Comparison of ENCODE assay signal across 1 cellular context in genomic region chr9:33816327-33817252, GRCh38.
A peak's percentile ranks its signal among the peaks of the same experiment; 100 is the strongest.
TF ChIP-seq lines count a peak whose summit lies in the region.

Gene UBE2R2, plus strand, starts transcription at chr9:33817160. Its CDS starts 598 bp downstream, at chr9:33817758.

TF ChIP-seq in K562, 482 proteins besides CTCF, POLR2A, EP300 and RAD21 (continued from another document and continues in another):
- peak in 1 of 2 experiments; percentile 43; a peak in 1 of 4 replicates for TF ChIP-seq FOXA3 (CRISPR knock-in tag; conservative IDR thresholded peaks at IDR 0.05 in 1 of 2, IDR thresholded peaks at IDR 0.05 in 1 of 2)
- TF ChIP-seq ATF1 (CRISPR knock-in tag; IDR thresholded peaks at IDR 0.05): peak; percentile 36; the same call in 1 of the 2 replicates
- peak; percentile 87 for TF ChIP-seq ATF1 (tag; IDR thresholded peaks at IDR 0.05)
- TF ChIP-seq E2F8 (IDR thresholded peaks at IDR 0.05; ENCODE audit: low read depth, partially characterized antibody): peak; percentile 46
- peak; percentile 35; the same call in 1 of the 2 replicates for TF ChIP-seq MBD2 (IDR thresholded peaks at IDR 0.05; ENCODE audit: borderline replicate concordance, low read depth)
- TF ChIP-seq MTA3 (IDR thresholded peaks at IDR 0.05; ENCODE audit: borderline replicate concordance): peak; percentile 80; the same call in 1 of the 2 replicates
- TF ChIP-seq MLX (CRISPR knock-in tag; conservative IDR thresholded peaks at IDR 0.05): no peak
- no peak for TF ChIP-seq FOXM1 (IDR thresholded peaks at IDR 0.05; ENCODE audit: low read depth)
- no peak for TF ChIP-seq FOXM1 (CRISPR knock-in tag; IDR thresholded peaks at IDR 0.05; ENCODE audit: low read depth)
- TF ChIP-seq MAFG (tag; conservative IDR thresholded peaks at IDR 0.05): no peak
- peak; percentile 49 to 72 for TF ChIP-seq MNT (conservative IDR thresholded peaks at IDR 0.05)
- 0 out of 2 replicates have a peak, but pooled peaks have one; percentile 65 for TF ChIP-seq KAT7 (CRISPR knock-in tag; IDR thresholded peaks at IDR 0.05; ENCODE audit: borderline replicate concordance)
- TF ChIP-seq GTF2A2 (tag; IDR thresholded peaks at IDR 0.05): no peak
- TF ChIP-seq MGA (IDR thresholded peaks at IDR 0.05): peak; percentile 61
- TF ChIP-seq JUN (IDR thresholded peaks at IDR 0.05; ENCODE audit: borderline replicate concordance, low read depth, low read length): no peak
- TF ChIP-seq JUN (CRISPR knock-in tag; IDR thresholded peaks at IDR 0.05; ENCODE audit: borderline replicate concordance): 0 out of 2 replicates have a peak, but pooled peaks have one; percentile 49
- TF ChIP-seq PPARD (CRISPR knock-in tag; IDR thresholded peaks at IDR 0.05): no peak
- no peak for TF ChIP-seq ZFP1 (CRISPR knock-in tag; IDR thresholded peaks at IDR 0.05)
- peak; percentile 74 for TF ChIP-seq KDM5B (IDR thresholded peaks at IDR 0.05; ENCODE audit: insufficient replicate concordance, low read depth, low read length)
- TF ChIP-seq ELF1 (tag; IDR thresholded peaks at IDR 0.05): 0 out of 2 replicates have a peak, but pooled peaks have one; percentile 23
- no peak for TF ChIP-seq CHD2 (IDR thresholded peaks at IDR 0.05; ENCODE audit: low read depth, low read length)
- TF ChIP-seq NFIC (IDR thresholded peaks at IDR 0.05): peak; percentile 54
- TF ChIP-seq BHLHE40 (IDR thresholded peaks at IDR 0.05; ENCODE audit: low read length): peak; percentile 81
- TF ChIP-seq HDAC1 (IDR thresholded peaks at IDR 0.05): peak in 1 of 2 experiments; percentile 79; a peak in 2 of 4 replicates
- peak; percentile 41 for TF ChIP-seq SAP30 (IDR thresholded peaks at IDR 0.05; ENCODE audit: borderline replicate concordance, insufficient read depth, low read depth, low read length, poor library complexity, severe bottlenecking)
- 0 out of 2 replicates have a peak, but pooled peaks have one; percentile 22 for TF ChIP-seq RNF2 (IDR thresholded peaks at IDR 0.05)
- TF ChIP-seq CBFB (CRISPR knock-in tag; IDR thresholded peaks at IDR 0.05): no peak
- peak; percentile 89 for TF ChIP-seq MTA1 (IDR thresholded peaks at IDR 0.05; ENCODE audit: borderline replicate concordance)
- no peak for TF ChIP-seq ZBTB7A (IDR thresholded peaks at IDR 0.05; ENCODE audit: borderline replicate concordance, control insufficient read depth, low read depth, low read length)
- peak; percentile 32; the same call in 1 of the 2 replicates for TF ChIP-seq NKRF (IDR thresholded peaks at IDR 0.05; ENCODE audit: borderline replicate concordance)
- TF ChIP-seq JUND (IDR thresholded peaks at IDR 0.05; ENCODE audit: borderline replicate concordance, low read depth, low read length): no peak
- peak; percentile 7; the same call in 1 of the 3 replicates for TF ChIP-seq JUND (tag; IDR thresholded peaks at IDR 0.05; ENCODE audit: borderline replicate concordance, low read depth, low read length)
- TF ChIP-seq ZNF384 (IDR thresholded peaks at IDR 0.05; ENCODE audit: low read depth, low read length): no peak
- peak; percentile 62; the same call in 1 of the 2 replicates for TF ChIP-seq THAP12 (CRISPR knock-in tag; IDR thresholded peaks at IDR 0.05)
- peak; percentile 46; the same call in 1 of the 2 replicates for TF ChIP-seq MITF (IDR thresholded peaks at IDR 0.05)
- peak; percentile 75 for TF ChIP-seq POLR2AphosphoS5 (IDR thresholded peaks at IDR 0.05; ENCODE audit: control insufficient read depth, insufficient read depth, low read depth, low read length)
- TF ChIP-seq SAFB2 (IDR thresholded peaks at IDR 0.05; ENCODE audit: borderline replicate concordance, low read depth, low read length, severe bottlenecking): no peak
